In genomic region chr7:47561715-47562446, GRCh38 we compare ENCODE assay signal across 25 cellular contexts. TPM values are rescaled to one million over a fixed set of nuclear protein-coding genes. Genes with fewer than 3 reads are reported as not detected.
DNase-seq lines count a peak whose midpoint lies in the region; ATAC-seq and TF ChIP-seq lines count a peak whose summit lies in the region.
"Had no signal": no experiment of that assay in that cellular context is flagged by ENCODE, and none has a peak within 500 bp of the region (broad histone marks: within the 10 kb centered on the region; RNA-seq: fewer than 3 reads in every experiment).

No MANE protein-coding gene starts in this region.

- H3K27me3 ChIP-seq in OCI-LY1 (ENCODE audit: insufficient read depth, low read length): no peaks in the 10 kb centered on the region
- H3K27me3 ChIP-seq: BLaER1 treated with 17β-estradiol and CSF1 and Interleukin-3, amounts not matched to agents 10 nM and 100 nM; MG63 had no signal

- H3K27ac ChIP-seq in OCI-LY1 (ENCODE audit: low read depth, low read length, poor library complexity, severe bottlenecking): peak overlapping the region; percentile 19
- H3K27ac ChIP-seq: BLaER1 treated with 17β-estradiol and CSF1 and Interleukin-3, amounts not matched to agents 10 nM and 100 nM; SK-N-MC had no signal

- H3K9me3 Mint-ChIP-seq in CD14-positive monocyte (no peaks in the 10 kb centered on the region), nephron progenitor cell (peaks cover 4% of the 10 kb centered on the region), immature natural killer cell (no peaks in the 10 kb centered on the region)
- H3K9me3 Mint-ChIP-seq: HFFc6 had no signal

- DNase-seq in CD14-positive monocyte (ENCODE audit: low spot score) (no peak), left colon (no peak), nephron progenitor cell (no peak), GDM1 (lab: John Stamatoyannopoulos, UW) (no peak), immature natural killer cell (no peak), NCI-H526 treated with DMSO at 0.1 percent for 48 hours (lab: John Stamatoyannopoulos, UW) (no peak)
- DNase-seq: AML-193; CD4-positive, alpha-beta memory T cell; COR-L47; GOT3; HFFc6; KG1; MG63; NCI-H1105 treated with DMSO at 0.1 percent for 48 hours; NCI-H146; NCI-H1930; NCI-H2107; NCI-H446 treated with DMSO at 0.1 percent for 48 hours; NCI-H69; SIG-M5 had no signal

- H3K9ac ChIP-seq in OCI-LY1 (ENCODE audit: low read length): no peak overlapping the region
- H3K9ac ChIP-seq: BLaER1 treated with 17β-estradiol and CSF1 and Interleukin-3, amounts not matched to agents 10 nM and 100 nM had no signal

- no peak overlapping the region for H2AFZ ChIP-seq in OCI-LY1 (ENCODE audit: low read length)

- peak; percentile 64 for ATAC-seq in left colon
- ATAC-seq: GM12878 had no signal

- H3K27me3 Mint-ChIP-seq in CD14-positive monocyte (ENCODE audit: low read depth in 3 of 3) (peaks cover 0 to 5% (median 4%) of the 10 kb centered on the region in 3 donors), nephron progenitor cell (ENCODE audit: low read depth, poor library complexity) (peaks cover 3% of the 10 kb centered on the region), immature natural killer cell (ENCODE audit: low read depth in 3 of 3) (peaks cover 0 to 5% (median 4%) of the 10 kb centered on the region in 3 donors)
- H3K27me3 Mint-ChIP-seq: CD4-positive, alpha-beta memory T cell had no signal

- H3K36me3 ChIP-seq in OCI-LY1 (ENCODE audit: insufficient read depth, low read length): peaks cover 56% of the 10 kb centered on the region; the same call in 1 of the 2 replicates
- H3K36me3 ChIP-seq: HAP-1 had no signal

- intact Hi-C loops in CD14-positive monocyte (cut with micrococcal nuclease) (no loop called here), left colon (cut with DNase I, micrococcal nuclease) (no loop called here)

- H3K27ac Mint-ChIP-seq in CD14-positive monocyte (peak overlapping the region in 4 of 7 donors; percentile 15 to 63 (median 27)), nephron progenitor cell (peak overlapping the region; percentile 54), immature natural killer cell (no peak overlapping the region)
- H3K27ac Mint-ChIP-seq: CD4-positive, alpha-beta memory T cell; HFFc6 had no signal

- no peaks in the 10 kb centered on the region for H4K20me1 ChIP-seq in OCI-LY1 (ENCODE audit: insufficient read depth, low read length)

- peaks cover 32% of the 10 kb centered on the region for H3K4me1 ChIP-seq in OCI-LY1 (ENCODE audit: insufficient read depth, low read length, severe bottlenecking)

- peaks cover 24% of the 10 kb centered on the region for H3K4me1 Mint-ChIP-seq in CD14-positive monocyte
- peaks cover 33% of the 10 kb centered on the region for H3K4me1 Mint-ChIP-seq in nephron progenitor cell
- no peaks in the 10 kb centered on the region for H3K4me1 Mint-ChIP-seq in immature natural killer cell
- H3K4me1 Mint-ChIP-seq: CD4-positive, alpha-beta memory T cell had no signal

- no peak overlapping the region for H3K4me3 ChIP-seq in OCI-LY1 (ENCODE audit: low read depth, low read length, poor library complexity, severe bottlenecking)
- H3K4me3 ChIP-seq: BLaER1 treated with 17β-estradiol and CSF1 and Interleukin-3, amounts not matched to agents 10 nM and 100 nM; GM12878; HAP-1; MG63; SK-N-MC had no signal

- no peaks in the 10 kb centered on the region for H3K9me3 ChIP-seq in OCI-LY1 (ENCODE audit: low read length)
- H3K9me3 ChIP-seq: HAP-1, MG63 had no signal

- no peak overlapping the region for H3K4me2 ChIP-seq in OCI-LY1 (ENCODE audit: low read length)

- H3K4me3 Mint-ChIP-seq in CD14-positive monocyte (no peak overlapping the region), nephron progenitor cell (no peak overlapping the region), immature natural killer cell (no peak overlapping the region)
- H3K4me3 Mint-ChIP-seq: CD4-positive, alpha-beta memory T cell; HFFc6 had no signal

- H3F3A ChIP-seq in OCI-LY1 (ENCODE audit: insufficient read depth, low read length): no peaks in the 10 kb centered on the region

- TF ChIP-seq CTCF in CD14-positive monocyte (IDR thresholded peaks at IDR 0.05) (no peak), OCI-LY1 (IDR thresholded peaks at IDR 0.05; ENCODE audit: low read length) (no peak), nephron progenitor cell (IDR thresholded peaks at IDR 0.05) (no peak)

- H3K79me2 ChIP-seq in OCI-LY1 (ENCODE audit: insufficient read depth, low read length): peaks cover 70% of the 10 kb centered on the region

- no peaks in the 10 kb centered on the region for H3K9me2 ChIP-seq in OCI-LY1 (ENCODE audit: low read depth, low read length)

- H3K36me3 Mint-ChIP-seq in CD14-positive monocyte (peaks cover 32 to 55% of the 10 kb centered on the region in 2 donors), nephron progenitor cell (ENCODE audit: low read depth) (peaks cover 28% of the 10 kb centered on the region), immature natural killer cell (no peaks in the 10 kb centered on the region)
- H3K36me3 Mint-ChIP-seq: CD4-positive, alpha-beta memory T cell had no signal

RNA-seq across cellular contexts. Expression of gene TNS3, which starts 20.0 kb away (rescaled TPM):
- polyA plus RNA-seq in CD14-positive monocyte (1 to 10 TPM; 5.2 to 7.9 TPM), immature natural killer cell (under 1 TPM in 1 of 3 donors, not detected in 2; 0.19 TPM)
- 10 to 100 TPM; 56.9 to 62.3 TPM for total RNA-seq in left colon

Comparison
In these comparisons a context has a peak if more than half of its experiments do, and no peak if none do; other contexts are left out.
1. H3K27ac Mint-ChIP-seq: peak in CD14-positive monocyte (4 of 7) and nephron progenitor cell (single experiment); none in immature natural killer cell (0 of 6).
2. RNA of gene TNS3, which starts 20.0 kb away (polyA plus RNA-seq): 5.2 to 7.9 TPM in CD14-positive monocyte; 0.19 TPM in immature natural killer cell; every median in the first group is over 4 times any median in the second.